9 cellular contexts compared by ENCODE assay signal in the genomic region with DNA sequence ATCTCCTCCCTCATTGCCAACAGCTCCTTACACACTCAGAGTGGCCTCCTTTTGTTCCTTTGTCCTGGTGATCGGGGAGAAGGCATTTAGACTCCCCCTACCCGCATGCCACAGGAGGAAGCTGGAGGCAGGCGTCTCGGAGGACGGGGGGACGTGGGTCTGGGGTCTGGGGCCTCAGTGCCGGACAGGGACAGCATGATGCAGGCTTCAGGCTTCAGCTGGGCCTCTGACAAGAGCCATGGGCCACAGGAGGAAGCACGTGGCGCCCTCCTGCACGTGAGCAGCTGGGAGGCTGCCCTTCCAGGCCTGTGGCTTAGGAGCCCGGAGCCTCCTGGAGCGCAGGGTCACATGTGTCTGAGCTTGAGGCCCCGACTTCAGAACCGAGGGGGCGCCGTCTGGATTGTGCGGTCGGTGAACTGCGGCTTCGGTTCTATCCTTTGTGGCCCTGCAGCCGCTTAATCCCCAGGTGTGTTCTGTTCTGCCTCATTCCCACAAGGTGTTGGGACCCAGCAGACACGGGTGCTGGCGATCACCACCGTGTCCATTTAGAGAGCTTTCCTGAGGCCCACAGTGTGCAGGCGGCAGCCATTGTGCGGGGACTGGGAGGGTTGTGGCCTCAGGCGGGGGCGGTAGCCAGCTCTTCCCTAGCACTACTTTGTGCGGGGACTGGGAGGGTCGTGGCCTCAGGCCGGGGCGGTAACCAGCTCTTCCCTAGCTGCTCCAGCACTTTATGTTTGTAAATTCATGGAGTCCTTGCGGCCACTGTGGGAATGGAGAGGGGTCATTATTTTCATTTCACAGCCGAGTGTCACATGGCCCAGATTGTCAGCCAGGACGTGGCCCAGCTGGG.
DNase-seq lines count a peak whose midpoint lies in the region; ATAC-seq, FAIRE-seq and TF ChIP-seq lines count a peak whose summit lies in the region.
"Had no signal": no experiment of that assay in that cellular context is flagged by ENCODE, and none has a peak within 500 bp of the region (broad histone marks: within the 10 kb centered on the region; RNA-seq: fewer than 3 reads in every experiment).

No MANE protein-coding gene starts in this region.

- no peaks in the 10 kb centered on the region for H3K79me2 ChIP-seq in H1 (ENCODE audit: control insufficient read depth in 1 of 2, insufficient read depth in 2 of 2, low read length in 2 of 2)

- no peak overlapping the region for H3K14ac ChIP-seq in H1 (ENCODE audit: insufficient read length)

- peaks cover 19% of the 10 kb centered on the region for H3K4me1 ChIP-seq in NT2/D1 (ENCODE audit: insufficient read depth, insufficient read length)
- H3K4me1 ChIP-seq in H1 (replicated peaks in 1 of 4; ENCODE audit: control insufficient read depth in 3 of 4, insufficient read depth in 4 of 4, low read length in 3 of 4), result no peaks in the 10 kb centered on the region; a peak in 1 of 7 replicates
- no peaks in the 10 kb centered on the region for H3K4me1 ChIP-seq in right lobe of liver
- peaks cover 0 to 6% (median 0%) of the 10 kb centered on the region in 4 donors for H3K4me1 ChIP-seq in tibial artery
- H3K4me1 ChIP-seq: Caco-2 had no signal

- 95% methylated on average over 24 of the region's 35 CpGs; no CpG with 5 or more reads in 1 of the 2 experiments for whole genome bisulfite sequencing in H1 (ENCODE audit: extremely low coverage in 1 of 2, insufficient coverage in 1 of 2, insufficient read length in 1 of 2, insufficient replicate concordance in 2 of 2, low coverage in 1 of 2, low lambda C conversion rate in 2 of 2, missing lambda C conversion rate in 1 of 2), 2 experiments
- 82% methylated on average over 4 of the region's 35 CpGs for WGBS in right lobe of liver (ENCODE audit: insufficient coverage, low coverage, low lambda C conversion rate, missing lambda C conversion rate)

- H3K23ac ChIP-seq in H1 (ENCODE audit: insufficient read length), result no peak overlapping the region

- peaks cover 14% of the 10 kb centered on the region; the same call in 1 of the 2 replicates for H3K9me3 ChIP-seq in NT2/D1 (ENCODE audit: insufficient read depth, low read length)
- 0 out of 4 replicates have a peak, but pooled peaks cover 0 to 2% of the 10 kb centered on the region in 2 experiments for H3K9me3 ChIP-seq in H1 (ENCODE audit: insufficient read depth in 2 of 2, low read depth in 1 of 2, low read length in 1 of 2)
- H3K9me3 ChIP-seq in right lobe of liver, result no peaks in the 10 kb centered on the region
- H3K9me3 ChIP-seq in tibial artery, result no peaks in the 10 kb centered on the region
- H3K9me3 ChIP-seq: Caco-2 had no signal

- no peaks in the 10 kb centered on the region for H4K20me1 ChIP-seq in H1 (replicated peaks in 1 of 2; ENCODE audit: control insufficient read depth in 1 of 2, insufficient read depth in 2 of 2, low read length in 2 of 2)

- no peak overlapping the region for H2BK12ac ChIP-seq in H1 (ENCODE audit: low read depth, low read length)

- H4K8ac ChIP-seq in H1 (ENCODE audit: extremely low read depth, insufficient read depth, low read length), result peak overlapping the region; percentile 75

- H3K27ac ChIP-seq in H1 (ENCODE audit: low read depth, low read length) (no peak overlapping the region), right lobe of liver (no peak overlapping the region), tibial artery (no peak overlapping the region)

- H3K18ac ChIP-seq in H1 (ENCODE audit: extremely low read depth, low read length), result no peak overlapping the region

- DNase-seq in NT2/D1 (ENCODE audit: low read depth, low spot score) (no peak), H1 (ENCODE audit: low read depth in 1 of 2, low spot score in 2 of 2) (no peak), right lobe of liver (peak in 2 of 3 donors; percentile 39 to 51), tibial artery (peak; percentile 17 to 48), NCI-H2227 treated with DMSO at 0.1 percent for 48 hours (lab: John Stamatoyannopoulos, UW) (no peak), GM13976 (ENCODE audit: low spot score) (no peak), NCI-H345 treated with DMSO at 0.1 percent for 48 hours (lab: John Stamatoyannopoulos, UW; ENCODE audit: unreplicated experiment) (no peak)
- DNase-seq in activated CD4-positive, CD25-positive, alpha-beta regulatory T cell treated with anti-CD3 and anti-CD28 coated beads, Interleukin-2, amount 50 U/mL, for 72 hours, result no peak

- H3K4me3 ChIP-seq in NT2/D1 (ENCODE audit: insufficient read length, low read depth), result no peak overlapping the region
- no peak overlapping the region for H3K4me3 ChIP-seq in H1 (ENCODE audit: extremely low read depth in 1 of 4, insufficient read depth in 2 of 4, low read depth in 3 of 4, low read length in 4 of 4)
- no peak overlapping the region for H3K4me3 ChIP-seq in right lobe of liver
- no peak overlapping the region for H3K4me3 ChIP-seq in tibial artery

- no peak overlapping the region for H2BK15ac ChIP-seq in H1 (ENCODE audit: low read length)

- TF ChIP-seq CTCF in H1 (IDR thresholded peaks at IDR 0.05; ENCODE audit: control extremely low read depth in 1 of 3, insufficient read depth in 1 of 3, low read depth in 1 of 3, low read length in 3 of 3) (no peak), right lobe of liver (IDR thresholded peaks at IDR 0.05) (no peak), tibial artery (IDR thresholded peaks at IDR 0.05) (no peak), GM13976 (IDR thresholded peaks at IDR 0.05; ENCODE audit: borderline replicate concordance, control extremely low read depth, extremely low read depth, insufficient read depth, missing control alignments) (no peak)

- H2AK5ac ChIP-seq in H1 (ENCODE audit: low read depth, low read length), result no peak overlapping the region

- no peak overlapping the region for H2BK120ac ChIP-seq in H1 (replicated peaks; ENCODE audit: low read depth, low read length)

- no peak overlapping the region for H3K4me2 ChIP-seq in H1 (ENCODE audit: insufficient read depth in 1 of 2, low read depth in 2 of 2, low read length in 2 of 2)

- H3K4ac ChIP-seq in H1 (replicated peaks; ENCODE audit: insufficient read length, low read depth, low read length), result no peak overlapping the region

- H3K79me1 ChIP-seq in H1 (ENCODE audit: low read depth, low read length), result no peaks in the 10 kb centered on the region

- POLR2A ChIA-PET in H1 (lab: Charles Lee; ENCODE audit: partially characterized antibody), result no interaction called here

- H3K27me3 ChIP-seq in NT2/D1 (ENCODE audit: insufficient read depth, insufficient read length), result no peaks in the 10 kb centered on the region
- no peaks in the 10 kb centered on the region for H3K27me3 ChIP-seq in H1 (replicated peaks in 1 of 4; ENCODE audit: control insufficient read depth in 3 of 4, extremely low read depth in 1 of 4, insufficient read depth in 3 of 4, low read length in 3 of 4)
- no peaks in the 10 kb centered on the region for H3K27me3 ChIP-seq in right lobe of liver
- H3K27me3 ChIP-seq in tibial artery, result no peaks in the 10 kb centered on the region

- in situ Hi-C loops in GM13976 (cut with MboI; ENCODE audit: low sequenced_read_pairs, unreplicated experiment), result no loop called here

- no peak for ATAC-seq in right lobe of liver

- no peak overlapping the region for H4K91ac ChIP-seq in H1 (replicated peaks; ENCODE audit: insufficient read length, low read length)

- intact Hi-C loops in right lobe of liver (cut with DNase I), result no loop called here
- intact Hi-C loops in tibial artery (cut with DNase I; ENCODE audit: low total_unique reads), result no loop called here

- no peak overlapping the region for H2BK5ac ChIP-seq in H1 (ENCODE audit: low read depth, low read length)

- H3K9ac ChIP-seq in NT2/D1 (ENCODE audit: insufficient read length, low read depth), result peak overlapping the region; percentile 63
- H3K9ac ChIP-seq in H1 (replicated peaks in 1 of 4; ENCODE audit: extremely low read depth in 1 of 4, low read depth in 3 of 4, low read length in 3 of 4), result no peak overlapping the region

- TF ChIP-seq POLR2A in H1 (IDR thresholded peaks at IDR 0.05; ENCODE audit: control extremely low read depth in 1 of 2, low read depth in 2 of 2, low read length in 2 of 2) (no peak), right lobe of liver (IDR thresholded peaks at IDR 0.05) (no peak)

- no peak overlapping the region for H2AFZ ChIP-seq in H1 (ENCODE audit: low read length)

- no peaks in the 10 kb centered on the region for H3K36me3 ChIP-seq in NT2/D1 (ENCODE audit: insufficient read depth, insufficient read length, low read length)
- H3K36me3 ChIP-seq in H1 (ENCODE audit: control insufficient read depth in 2 of 4, insufficient read depth in 4 of 4, low read length in 3 of 4), result no peaks in the 10 kb centered on the region; a peak in 1 of 8 replicates
- no peaks in the 10 kb centered on the region for H3K36me3 ChIP-seq in right lobe of liver
- H3K36me3 ChIP-seq in tibial artery, result no peaks in the 10 kb centered on the region

- H2BK20ac ChIP-seq in H1 (ENCODE audit: low read length), result no peak overlapping the region

- no peak overlapping the region for H4K5ac ChIP-seq in H1 (ENCODE audit: insufficient read length, low read depth, low read length)

- TF ChIP-seq EP300 in H1 (IDR thresholded peaks at IDR 0.05; ENCODE audit: borderline replicate concordance in 1 of 2, low read depth in 2 of 2, low read length in 2 of 2), result no peak

- no peak for FAIRE-seq in H1 (lab: Jason Lieb, UNC)

- no peak overlapping the region for H3K56ac ChIP-seq in H1 (replicated peaks; ENCODE audit: insufficient read length, low read depth, low read length)

- H3K23me2 ChIP-seq in H1 (ENCODE audit: low read depth, low read length), result peaks cover 8% of the 10 kb centered on the region

- TF ChIP-seq RAD21 in H1 (IDR thresholded peaks at IDR 0.05 in 1 of 2, conservative IDR thresholded peaks at IDR 0.05 in 1 of 2; ENCODE audit: low read depth in 2 of 2, low read length in 2 of 2), result no peak

- CTCF ChIA-PET in H1 (lab: Charles Lee; ENCODE audit: partially characterized antibody), result interaction anchor here (0.6 to 5.7 kb wide), 44 partner anchors 9 to 802 kb away, joined by 3 to 126 read pairs (median 4); partner anchors contain the start of gene ADGRD1

TF ChIP-seq in H1, 55 proteins besides CTCF, POLR2A, EP300 and RAD21:
- TF ChIP-seq, protein P1, sequence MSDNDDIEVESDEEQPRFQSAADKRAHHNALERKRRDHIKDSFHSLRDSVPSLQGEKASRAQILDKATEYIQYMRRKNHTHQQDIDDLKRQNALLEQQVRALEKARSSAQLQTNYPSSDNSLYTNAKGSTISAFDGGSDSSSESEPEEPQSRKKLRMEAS (IDR thresholded peaks at IDR 0.05), result 0 out of 2 replicates have a peak, but pooled peaks have one; percentile 16
- TF ChIP-seq JUND (IDR thresholded peaks at IDR 0.05; ENCODE audit: low read length), result no peak

Comparison
In these comparisons a context has a peak if more than half of its experiments do, and no peak if none do; other contexts are left out.
1. DNase-seq: peak in right lobe of liver (2 of 3) and tibial artery (2 of 2); none in NT2/D1 (single experiment), H1 (0 of 2), activated CD4-positive, CD25-positive, alpha-beta regulatory T cell treated with anti-CD3 and anti-CD28 coated beads, Interleukin-2, amount 50 U/mL, for 72 hours (single experiment), NCI-H2227 treated with DMSO at 0.1 percent for 48 hours (single experiment), GM13976 (single experiment) and NCI-H345 treated with DMSO at 0.1 percent for 48 hours (single experiment).